ENCODE assay signal across 10 cellular contexts in genomic region chr11:45534132-45534531, GRCh38.
"Had no signal": no experiment of that assay in that cellular context is flagged by ENCODE, and none has a peak within 500 bp of the region (broad histone marks: within the 10 kb centered on the region; RNA-seq: fewer than 3 reads in every experiment).

No MANE protein-coding gene starts in this region.

- H2AFZ ChIP-seq: GM23338 had no signal

- H3K4me3 Mint-ChIP-seq: GM23338, HFFc6 had no signal

- H3K4me3 ChIP-seq: GM23338, HAP-1 had no signal

- H3K9me3 ChIP-seq: HAP-1 had no signal

- H3K9me3 Mint-ChIP-seq: GM23338, HFFc6 had no signal

- H3K27ac Mint-ChIP-seq: GM23338, HFFc6 had no signal

- H3K27ac ChIP-seq: HL-60, KMS-11 had no signal

- ATAC-seq: GM23338, HCT116 had no signal

- H3K4me1 ChIP-seq: HAP-1 had no signal

- H3K9ac ChIP-seq: KMS-11 had no signal

- H3K4me1 Mint-ChIP-seq: GM23338 had no signal

- DNase-seq: H7, HFFc6, IMR-90, Karpas-422, KBM-7 had no signal

- H3K4me2 ChIP-seq: GM23338, KMS-11 had no signal

- H3K36me3 ChIP-seq: HAP-1 had no signal
